1 cellular context compared by ENCODE assay signal in the genomic region with DNA sequence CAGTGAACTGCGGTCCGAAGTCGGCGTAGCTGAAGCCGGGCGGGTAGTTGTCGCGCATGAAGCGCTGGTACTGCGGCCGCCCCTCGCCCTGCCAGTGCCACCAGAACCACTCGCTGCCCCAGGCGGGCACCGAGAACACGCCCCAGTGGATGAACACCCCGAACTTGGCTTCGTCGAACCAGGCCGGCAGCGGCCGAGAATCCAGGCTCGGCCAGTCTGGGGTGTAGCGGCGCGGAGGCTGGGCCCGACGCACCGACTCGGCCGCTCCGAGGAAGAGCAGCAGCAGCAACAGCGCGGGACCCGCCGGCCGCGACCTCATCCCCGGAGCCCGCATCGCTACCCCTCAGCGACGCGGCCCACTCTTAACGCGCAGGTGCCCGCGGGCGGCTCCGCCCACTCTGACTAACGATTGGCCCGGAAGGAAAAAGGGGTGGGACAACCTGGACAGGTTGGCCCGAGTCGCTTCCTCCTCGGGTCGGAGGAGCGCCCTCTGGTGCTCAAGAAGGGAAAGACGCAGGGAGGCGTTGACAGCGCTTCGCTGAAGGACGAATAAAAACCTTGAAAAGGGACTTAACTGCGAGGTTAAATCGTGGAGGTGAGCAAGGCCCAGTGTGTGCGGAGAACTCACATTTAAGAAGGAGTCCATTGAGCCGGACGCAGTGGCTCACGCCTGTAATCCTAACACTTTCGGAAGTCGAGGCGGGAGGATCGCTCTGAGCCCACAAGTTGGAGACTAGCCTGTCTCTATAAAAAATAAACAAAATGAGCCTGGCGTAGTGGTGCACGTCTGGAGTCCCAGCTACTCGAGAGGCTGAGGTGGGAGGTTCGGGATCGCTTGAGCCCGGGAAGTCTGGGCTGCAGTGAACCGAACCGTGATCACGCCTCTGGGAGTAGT.
TF ChIP-seq lines count a peak whose summit lies in the region.

A gene (minus strand): TSS at position 338 of the 895 bp plus-strand sequence. CDS start 4 bp downstream, at position 334.

TF ChIP-seq in HepG2, 621 proteins besides CTCF, POLR2A, EP300 and RAD21 (continued from another document and continues in another):
- TF ChIP-seq, protein P1, sequence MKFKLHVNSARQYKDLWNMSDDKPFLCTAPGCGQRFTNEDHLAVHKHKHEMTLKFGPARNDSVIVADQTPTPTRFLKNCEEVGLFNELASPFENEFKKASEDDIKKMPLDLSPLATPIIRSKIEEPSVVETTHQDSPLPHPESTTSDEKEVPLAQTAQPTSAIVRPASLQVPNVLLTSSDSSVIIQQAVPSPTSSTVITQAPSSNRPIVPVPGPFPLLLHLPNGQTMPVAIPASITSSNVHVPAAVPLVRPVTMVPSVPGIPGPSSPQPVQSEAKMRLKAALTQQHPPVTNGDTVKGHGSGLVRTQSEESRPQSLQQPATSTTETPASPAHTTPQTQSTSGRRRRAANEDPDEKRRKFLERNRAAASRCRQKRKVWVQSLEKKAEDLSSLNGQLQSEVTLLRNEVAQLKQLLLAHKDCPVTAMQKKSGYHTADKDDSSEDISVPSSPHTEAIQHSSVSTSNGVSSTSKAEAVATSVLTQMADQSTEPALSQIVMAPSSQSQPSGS (CRISPR knock-in tag; IDR thresholded peaks at IDR 0.05): 0 out of 2 replicates have a peak, but pooled peaks have one; percentile 21
- TF ChIP-seq FOXC1 (CRISPR knock-in tag; IDR thresholded peaks at IDR 0.05; ENCODE audit: borderline replicate concordance) (peak; percentile 72; the same call in 1 of the 2 replicates), ZNF251 (CRISPR knock-in tag; IDR thresholded peaks at IDR 0.05) (no peak), TBX2 (CRISPR knock-in tag; IDR thresholded peaks at IDR 0.05; ENCODE audit: borderline replicate concordance) (peak; percentile 48; the same call in 1 of the 2 replicates), ZNF589 (CRISPR knock-in tag; conservative IDR thresholded peaks at IDR 0.05) (no peak; the same call in 1 of the 2 replicates), ZNF75D (CRISPR knock-in tag; IDR thresholded peaks at IDR 0.05; ENCODE audit: borderline replicate concordance) (no peak), ZNF230 (CRISPR knock-in tag; IDR thresholded peaks at IDR 0.05) (peak; percentile 38; the same call in 1 of the 2 replicates), ZNF225 (CRISPR knock-in tag; IDR thresholded peaks at IDR 0.05) (no peak; the same call in 1 of the 2 replicates), SMYD3 (CRISPR knock-in tag; IDR thresholded peaks at IDR 0.05) (no peak; the same call in 1 of the 2 replicates), ZNF121 (CRISPR knock-in tag; IDR thresholded peaks at IDR 0.05) (no peak), ZBTB42 (CRISPR knock-in tag; IDR thresholded peaks at IDR 0.05) (no peak), SP140L (CRISPR knock-in tag; IDR thresholded peaks at IDR 0.05; ENCODE audit: borderline replicate concordance) (peak; percentile 53; the same call in 1 of the 2 replicates), ZNF451 (CRISPR knock-in tag; IDR thresholded peaks at IDR 0.05) (no peak), ATM (IDR thresholded peaks at IDR 0.05; ENCODE audit: borderline replicate concordance) (no peak), ZMYM3 (CRISPR knock-in tag; IDR thresholded peaks at IDR 0.05) (peak; percentile 9; the same call in 1 of the 2 replicates), ZNF235 (CRISPR knock-in tag; IDR thresholded peaks at IDR 0.05; ENCODE audit: borderline replicate concordance) (peak; percentile 42; the same call in 1 of the 2 replicates), ZFP36L1 (CRISPR knock-in tag; IDR thresholded peaks at IDR 0.05) (no peak), HNRNPL (IDR thresholded peaks at IDR 0.05; ENCODE audit: low read depth, low read length) (peak; percentile 95), RBFOX2 (IDR thresholded peaks at IDR 0.05; ENCODE audit: low read depth, low read length) (peak; percentile 83)
- TF ChIP-seq, protein P2, sequence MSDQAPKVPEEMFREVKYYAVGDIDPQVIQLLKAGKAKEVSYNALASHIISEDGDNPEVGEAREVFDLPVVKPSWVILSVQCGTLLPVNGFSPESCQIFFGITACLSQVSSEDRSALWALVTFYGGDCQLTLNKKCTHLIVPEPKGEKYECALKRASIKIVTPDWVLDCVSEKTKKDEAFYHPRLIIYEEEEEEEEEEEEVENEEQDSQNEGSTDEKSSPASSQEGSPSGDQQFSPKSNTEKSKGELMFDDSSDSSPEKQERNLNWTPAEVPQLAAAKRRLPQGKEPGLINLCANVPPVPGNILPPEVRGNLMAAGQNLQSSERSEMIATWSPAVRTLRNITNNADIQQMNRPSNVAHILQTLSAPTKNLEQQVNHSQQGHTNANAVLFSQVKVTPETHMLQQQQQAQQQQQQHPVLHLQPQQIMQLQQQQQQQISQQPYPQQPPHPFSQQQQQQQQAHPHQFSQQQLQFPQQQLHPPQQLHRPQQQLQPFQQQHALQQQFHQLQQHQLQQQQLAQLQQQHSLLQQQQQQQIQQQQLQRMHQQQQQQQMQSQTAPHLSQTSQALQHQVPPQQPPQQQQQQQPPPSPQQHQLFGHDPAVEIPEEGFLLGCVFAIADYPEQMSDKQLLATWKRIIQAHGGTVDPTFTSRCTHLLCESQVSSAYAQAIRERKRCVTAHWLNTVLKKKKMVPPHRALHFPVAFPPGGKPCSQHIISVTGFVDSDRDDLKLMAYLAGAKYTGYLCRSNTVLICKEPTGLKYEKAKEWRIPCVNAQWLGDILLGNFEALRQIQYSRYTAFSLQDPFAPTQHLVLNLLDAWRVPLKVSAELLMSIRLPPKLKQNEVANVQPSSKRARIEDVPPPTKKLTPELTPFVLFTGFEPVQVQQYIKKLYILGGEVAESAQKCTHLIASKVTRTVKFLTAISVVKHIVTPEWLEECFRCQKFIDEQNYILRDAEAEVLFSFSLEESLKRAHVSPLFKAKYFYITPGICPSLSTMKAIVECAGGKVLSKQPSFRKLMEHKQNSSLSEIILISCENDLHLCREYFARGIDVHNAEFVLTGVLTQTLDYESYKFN (CRISPR knock-in tag; conservative IDR thresholded peaks at IDR 0.05): no peak; the same call in 1 of the 2 replicates
- TF ChIP-seq, protein P3, sequence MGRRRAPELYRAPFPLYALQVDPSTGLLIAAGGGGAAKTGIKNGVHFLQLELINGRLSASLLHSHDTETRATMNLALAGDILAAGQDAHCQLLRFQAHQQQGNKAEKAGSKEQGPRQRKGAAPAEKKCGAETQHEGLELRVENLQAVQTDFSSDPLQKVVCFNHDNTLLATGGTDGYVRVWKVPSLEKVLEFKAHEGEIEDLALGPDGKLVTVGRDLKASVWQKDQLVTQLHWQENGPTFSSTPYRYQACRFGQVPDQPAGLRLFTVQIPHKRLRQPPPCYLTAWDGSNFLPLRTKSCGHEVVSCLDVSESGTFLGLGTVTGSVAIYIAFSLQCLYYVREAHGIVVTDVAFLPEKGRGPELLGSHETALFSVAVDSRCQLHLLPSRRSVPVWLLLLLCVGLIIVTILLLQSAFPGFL (CRISPR knock-in tag; IDR thresholded peaks at IDR 0.05): no peak
- TF ChIP-seq, protein P4, sequence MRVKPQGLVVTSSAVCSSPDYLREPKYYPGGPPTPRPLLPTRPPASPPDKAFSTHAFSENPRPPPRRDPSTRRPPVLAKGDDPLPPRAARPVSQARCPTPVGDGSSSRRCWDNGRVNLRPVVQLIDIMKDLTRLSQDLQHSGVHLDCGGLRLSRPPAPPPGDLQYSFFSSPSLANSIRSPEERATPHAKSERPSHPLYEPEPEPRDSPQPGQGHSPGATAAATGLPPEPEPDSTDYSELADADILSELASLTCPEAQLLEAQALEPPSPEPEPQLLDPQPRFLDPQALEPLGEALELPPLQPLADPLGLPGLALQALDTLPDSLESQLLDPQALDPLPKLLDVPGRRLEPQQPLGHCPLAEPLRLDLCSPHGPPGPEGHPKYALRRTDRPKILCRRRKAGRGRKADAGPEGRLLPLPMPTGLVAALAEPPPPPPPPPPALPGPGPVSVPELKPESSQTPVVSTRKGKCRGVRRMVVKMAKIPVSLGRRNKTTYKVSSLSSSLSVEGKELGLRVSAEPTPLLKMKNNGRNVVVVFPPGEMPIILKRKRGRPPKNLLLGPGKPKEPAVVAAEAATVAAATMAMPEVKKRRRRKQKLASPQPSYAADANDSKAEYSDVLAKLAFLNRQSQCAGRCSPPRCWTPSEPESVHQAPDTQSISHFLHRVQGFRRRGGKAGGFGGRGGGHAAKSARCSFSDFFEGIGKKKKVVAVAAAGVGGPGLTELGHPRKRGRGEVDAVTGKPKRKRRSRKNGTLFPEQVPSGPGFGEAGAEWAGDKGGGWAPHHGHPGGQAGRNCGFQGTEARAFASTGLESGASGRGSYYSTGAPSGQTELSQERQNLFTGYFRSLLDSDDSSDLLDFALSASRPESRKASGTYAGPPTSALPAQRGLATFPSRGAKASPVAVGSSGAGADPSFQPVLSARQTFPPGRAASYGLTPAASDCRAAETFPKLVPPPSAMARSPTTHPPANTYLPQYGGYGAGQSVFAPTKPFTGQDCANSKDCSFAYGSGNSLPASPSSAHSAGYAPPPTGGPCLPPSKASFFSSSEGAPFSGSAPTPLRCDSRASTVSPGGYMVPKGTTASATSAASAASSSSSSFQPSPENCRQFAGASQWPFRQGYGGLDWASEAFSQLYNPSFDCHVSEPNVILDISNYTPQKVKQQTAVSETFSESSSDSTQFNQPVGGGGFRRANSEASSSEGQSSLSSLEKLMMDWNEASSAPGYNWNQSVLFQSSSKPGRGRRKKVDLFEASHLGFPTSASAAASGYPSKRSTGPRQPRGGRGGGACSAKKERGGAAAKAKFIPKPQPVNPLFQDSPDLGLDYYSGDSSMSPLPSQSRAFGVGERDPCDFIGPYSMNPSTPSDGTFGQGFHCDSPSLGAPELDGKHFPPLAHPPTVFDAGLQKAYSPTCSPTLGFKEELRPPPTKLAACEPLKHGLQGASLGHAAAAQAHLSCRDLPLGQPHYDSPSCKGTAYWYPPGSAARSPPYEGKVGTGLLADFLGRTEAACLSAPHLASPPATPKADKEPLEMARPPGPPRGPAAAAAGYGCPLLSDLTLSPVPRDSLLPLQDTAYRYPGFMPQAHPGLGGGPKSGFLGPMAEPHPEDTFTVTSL (CRISPR knock-in tag; IDR thresholded peaks at IDR 0.05; ENCODE audit: borderline replicate concordance): no peak
- TF ChIP-seq, protein P5, sequence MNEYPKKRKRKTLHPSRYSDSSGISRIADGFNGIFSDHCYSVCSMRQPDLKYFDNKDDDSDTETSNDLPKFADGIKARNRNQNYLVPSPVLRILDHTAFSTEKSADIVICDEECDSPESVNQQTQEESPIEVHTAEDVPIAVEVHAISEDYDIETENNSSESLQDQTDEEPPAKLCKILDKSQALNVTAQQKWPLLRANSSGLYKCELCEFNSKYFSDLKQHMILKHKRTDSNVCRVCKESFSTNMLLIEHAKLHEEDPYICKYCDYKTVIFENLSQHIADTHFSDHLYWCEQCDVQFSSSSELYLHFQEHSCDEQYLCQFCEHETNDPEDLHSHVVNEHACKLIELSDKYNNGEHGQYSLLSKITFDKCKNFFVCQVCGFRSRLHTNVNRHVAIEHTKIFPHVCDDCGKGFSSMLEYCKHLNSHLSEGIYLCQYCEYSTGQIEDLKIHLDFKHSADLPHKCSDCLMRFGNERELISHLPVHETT (CRISPR knock-in tag; conservative IDR thresholded peaks at IDR 0.05): no peak
- TF ChIP-seq, protein P6, sequence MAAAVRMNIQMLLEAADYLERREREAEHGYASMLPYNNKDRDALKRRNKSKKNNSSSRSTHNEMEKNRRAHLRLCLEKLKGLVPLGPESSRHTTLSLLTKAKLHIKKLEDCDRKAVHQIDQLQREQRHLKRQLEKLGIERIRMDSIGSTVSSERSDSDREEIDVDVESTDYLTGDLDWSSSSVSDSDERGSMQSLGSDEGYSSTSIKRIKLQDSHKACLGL (CRISPR knock-in tag; IDR thresholded peaks at IDR 0.05): peak; percentile 74
- TF ChIP-seq, protein P7, sequence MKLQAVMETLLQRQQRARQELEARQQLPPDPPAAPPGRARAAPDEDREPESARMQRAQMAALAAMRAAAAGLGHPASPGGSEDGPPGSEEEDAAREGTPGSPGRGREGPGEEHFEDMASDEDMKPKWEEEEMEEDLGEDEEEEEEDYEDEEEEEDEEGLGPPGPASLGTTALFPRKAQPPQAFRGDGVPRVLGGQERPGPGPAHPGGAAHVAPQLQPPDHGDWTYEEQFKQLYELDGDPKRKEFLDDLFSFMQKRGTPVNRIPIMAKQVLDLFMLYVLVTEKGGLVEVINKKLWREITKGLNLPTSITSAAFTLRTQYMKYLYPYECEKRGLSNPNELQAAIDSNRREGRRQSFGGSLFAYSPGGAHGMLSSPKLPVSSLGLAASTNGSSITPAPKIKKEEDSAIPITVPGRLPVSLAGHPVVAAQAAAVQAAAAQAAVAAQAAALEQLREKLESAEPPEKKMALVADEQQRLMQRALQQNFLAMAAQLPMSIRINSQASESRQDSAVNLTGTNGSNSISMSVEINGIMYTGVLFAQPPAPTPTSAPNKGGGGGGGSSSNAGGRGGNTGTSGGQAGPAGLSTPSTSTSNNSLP (IDR thresholded peaks at IDR 0.05; ENCODE audit: low read depth, low read length): no peak
- TF ChIP-seq, protein P8, sequence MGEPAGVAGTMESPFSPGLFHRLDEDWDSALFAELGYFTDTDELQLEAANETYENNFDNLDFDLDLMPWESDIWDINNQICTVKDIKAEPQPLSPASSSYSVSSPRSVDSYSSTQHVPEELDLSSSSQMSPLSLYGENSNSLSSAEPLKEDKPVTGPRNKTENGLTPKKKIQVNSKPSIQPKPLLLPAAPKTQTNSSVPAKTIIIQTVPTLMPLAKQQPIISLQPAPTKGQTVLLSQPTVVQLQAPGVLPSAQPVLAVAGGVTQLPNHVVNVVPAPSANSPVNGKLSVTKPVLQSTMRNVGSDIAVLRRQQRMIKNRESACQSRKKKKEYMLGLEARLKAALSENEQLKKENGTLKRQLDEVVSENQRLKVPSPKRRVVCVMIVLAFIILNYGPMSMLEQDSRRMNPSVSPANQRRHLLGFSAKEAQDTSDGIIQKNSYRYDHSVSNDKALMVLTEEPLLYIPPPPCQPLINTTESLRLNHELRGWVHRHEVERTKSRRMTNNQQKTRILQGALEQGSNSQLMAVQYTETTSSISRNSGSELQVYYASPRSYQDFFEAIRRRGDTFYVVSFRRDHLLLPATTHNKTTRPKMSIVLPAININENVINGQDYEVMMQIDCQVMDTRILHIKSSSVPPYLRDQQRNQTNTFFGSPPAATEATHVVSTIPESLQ (CRISPR knock-in tag; conservative IDR thresholded peaks at IDR 0.05): no peak
- TF ChIP-seq, protein P9, sequence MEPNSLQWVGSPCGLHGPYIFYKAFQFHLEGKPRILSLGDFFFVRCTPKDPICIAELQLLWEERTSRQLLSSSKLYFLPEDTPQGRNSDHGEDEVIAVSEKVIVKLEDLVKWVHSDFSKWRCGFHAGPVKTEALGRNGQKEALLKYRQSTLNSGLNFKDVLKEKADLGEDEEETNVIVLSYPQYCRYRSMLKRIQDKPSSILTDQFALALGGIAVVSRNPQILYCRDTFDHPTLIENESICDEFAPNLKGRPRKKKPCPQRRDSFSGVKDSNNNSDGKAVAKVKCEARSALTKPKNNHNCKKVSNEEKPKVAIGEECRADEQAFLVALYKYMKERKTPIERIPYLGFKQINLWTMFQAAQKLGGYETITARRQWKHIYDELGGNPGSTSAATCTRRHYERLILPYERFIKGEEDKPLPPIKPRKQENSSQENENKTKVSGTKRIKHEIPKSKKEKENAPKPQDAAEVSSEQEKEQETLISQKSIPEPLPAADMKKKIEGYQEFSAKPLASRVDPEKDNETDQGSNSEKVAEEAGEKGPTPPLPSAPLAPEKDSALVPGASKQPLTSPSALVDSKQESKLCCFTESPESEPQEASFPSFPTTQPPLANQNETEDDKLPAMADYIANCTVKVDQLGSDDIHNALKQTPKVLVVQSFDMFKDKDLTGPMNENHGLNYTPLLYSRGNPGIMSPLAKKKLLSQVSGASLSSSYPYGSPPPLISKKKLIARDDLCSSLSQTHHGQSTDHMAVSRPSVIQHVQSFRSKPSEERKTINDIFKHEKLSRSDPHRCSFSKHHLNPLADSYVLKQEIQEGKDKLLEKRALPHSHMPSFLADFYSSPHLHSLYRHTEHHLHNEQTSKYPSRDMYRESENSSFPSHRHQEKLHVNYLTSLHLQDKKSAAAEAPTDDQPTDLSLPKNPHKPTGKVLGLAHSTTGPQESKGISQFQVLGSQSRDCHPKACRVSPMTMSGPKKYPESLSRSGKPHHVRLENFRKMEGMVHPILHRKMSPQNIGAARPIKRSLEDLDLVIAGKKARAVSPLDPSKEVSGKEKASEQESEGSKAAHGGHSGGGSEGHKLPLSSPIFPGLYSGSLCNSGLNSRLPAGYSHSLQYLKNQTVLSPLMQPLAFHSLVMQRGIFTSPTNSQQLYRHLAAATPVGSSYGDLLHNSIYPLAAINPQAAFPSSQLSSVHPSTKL (CRISPR knock-in tag; IDR thresholded peaks at IDR 0.05): peak; percentile 36
